8 cellular contexts compared by ENCODE assay signal in genomic region chr3:179653106-179653776, GRCh38. TPM values are rescaled to one million over a fixed set of nuclear protein-coding genes. Genes with fewer than 3 reads are reported as not detected.
A peak's percentile ranks its signal among the peaks of the same experiment; 100 is the strongest.
DNase-seq lines count a peak whose midpoint lies in the region; ATAC-seq and TF ChIP-seq lines count a peak whose summit lies in the region.

No MANE protein-coding gene starts in this region.

- no peaks in the 10 kb centered on the region for H3K27me3 ChIP-seq in kidney epithelial cell (ENCODE audit: control insufficient read depth, insufficient read depth, low read length)

- ATAC-seq in GM18867 (IDR thresholded peaks at IDR 0.05; ENCODE audit: unreplicated experiment) (peak; percentile 59), HG03095 (IDR thresholded peaks at IDR 0.05; ENCODE audit: unreplicated experiment) (peak; percentile 63)
- ATAC-seq in central memory CD8-positive, alpha-beta T cell (replicated peaks; ENCODE audit: extremely low read depth, poor library complexity, severe bottlenecking): peak; percentile 65

- H3K36me3 Mint-ChIP-seq in central memory CD8-positive, alpha-beta T cell (ENCODE audit: insufficient read depth): peaks cover 7% of the 10 kb centered on the region

- H3K9me3 Mint-ChIP-seq in central memory CD8-positive, alpha-beta T cell: no peaks in the 10 kb centered on the region

- peak overlapping the region; percentile 95 for H3K4me3 Mint-ChIP-seq in central memory CD8-positive, alpha-beta T cell

- DNase-seq in AG08396 (ENCODE audit: low spot score) (peak; percentile 78), NCI-H2171 treated with DMSO at 0.1 percent for 48 hours (lab: John Stamatoyannopoulos, UW) (peak; percentile 75), kidney epithelial cell (ENCODE audit: low read depth) (peak; percentile 38)
- peak; percentile 23 for DNase-seq in activated CD4-positive, CD25-positive, alpha-beta regulatory T cell treated with anti-CD3 and anti-CD28 coated beads, Interleukin-2, amount 50 U/mL, for 16 hours (ENCODE audit: low read depth, low spot score)
- peak; percentile 34 to 45 for DNase-seq in central memory CD8-positive, alpha-beta T cell (ENCODE audit: low spot score in 2 of 2)
- DNase-seq in stimulated activated CD4-positive, alpha-beta T cell treated with anti-CD3 and anti-CD28 coated beads, Interleukin-15, amount 100 ng/mL, for 24 hours: peak; percentile 76

- no peaks in the 10 kb centered on the region for H3K27me3 Mint-ChIP-seq in central memory CD8-positive, alpha-beta T cell

- H3K4me1 Mint-ChIP-seq in central memory CD8-positive, alpha-beta T cell: peaks cover 27% of the 10 kb centered on the region

- H3K27ac Mint-ChIP-seq in central memory CD8-positive, alpha-beta T cell (ENCODE audit: low read depth): peak overlapping the region; percentile 90

- TF ChIP-seq CTCF in kidney epithelial cell (IDR thresholded peaks at IDR 0.05; ENCODE audit: insufficient read depth, low read length, poor library complexity, severe bottlenecking): no peak

- H3K36me3 ChIP-seq in kidney epithelial cell (ENCODE audit: control insufficient read depth, insufficient read depth, low read length): no peaks in the 10 kb centered on the region

- peak overlapping the region; percentile 75 for H3K4me3 ChIP-seq in kidney epithelial cell (ENCODE audit: low read depth, low read length)

RNA-seq across cellular contexts. Expression of gene USP13, which starts 0.4 kb away (rescaled TPM):
- 6.4 and 7.8 TPM in 2 replicates for total RNA-seq in kidney epithelial cell

RNA-seq across cellular contexts. Expression of gene NDUFB5, which starts 48.6 kb away (rescaled TPM):
- total RNA-seq in kidney epithelial cell: 93.0 and 103 TPM in 2 replicates

RNA-seq across cellular contexts. Expression of gene MRPL47, which starts 48.8 kb away (rescaled TPM):
- total RNA-seq in kidney epithelial cell: 51.2 and 54.1 TPM in 2 replicates

Comparison
In these comparisons a context has a peak if more than half of its experiments do, and no peak if none do; other contexts are left out.
1. Peak in every context shown above with its lines: DNase-seq, ATAC-seq and H3K4me3 ChIP-seq.
2. DNase-seq: peak in every context shown above with its lines; median percentile 78 in AG08396; 76 in stimulated activated CD4-positive, alpha-beta T cell treated with anti-CD3 and anti-CD28 coated beads, Interleukin-15, amount 100 ng/mL, for 24 hours; 75 in NCI-H2171 treated with DMSO at 0.1 percent for 48 hours; 40 in central memory CD8-positive, alpha-beta T cell; 38 in kidney epithelial cell; 23 in activated CD4-positive, CD25-positive, alpha-beta regulatory T cell treated with anti-CD3 and anti-CD28 coated beads, Interleukin-2, amount 50 U/mL, for 16 hours.